ENCODE assay signal across 8 cellular contexts in the genomic region with DNA sequence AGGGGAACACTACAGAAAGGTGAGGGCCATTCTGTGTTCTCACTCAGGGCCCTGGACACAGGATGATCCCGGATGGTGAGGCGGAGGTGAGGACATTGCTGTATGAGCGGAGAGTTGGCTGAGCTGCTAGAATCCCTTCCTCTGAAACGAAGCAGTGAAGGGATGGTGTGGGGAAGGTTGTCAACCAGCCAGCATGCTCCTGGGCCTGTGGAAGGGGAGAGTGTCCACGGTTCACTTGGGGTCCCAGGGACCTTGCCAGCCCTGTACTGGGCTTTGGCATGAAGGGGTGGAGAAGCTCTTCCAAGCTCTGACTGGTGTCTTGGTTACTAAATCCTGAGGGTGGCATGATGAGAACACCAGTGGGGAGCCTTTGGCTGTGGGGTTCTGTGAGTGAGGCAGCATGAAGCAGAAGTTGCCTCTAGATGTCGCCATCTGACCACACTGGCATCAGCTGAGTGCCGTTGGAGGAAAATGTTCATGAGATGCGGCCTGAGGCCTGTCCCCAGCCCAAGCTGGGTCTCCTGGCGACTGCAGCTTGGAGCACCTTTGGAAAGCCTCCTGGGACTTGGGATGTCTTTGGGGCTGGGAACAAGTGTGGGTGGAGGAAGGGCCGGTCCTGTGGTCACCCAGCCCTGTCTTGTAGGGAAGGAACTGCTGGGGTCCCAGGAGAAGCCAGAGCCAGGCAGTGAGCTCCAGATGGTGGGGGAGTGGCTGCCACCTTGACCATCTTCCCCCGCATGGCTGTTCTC. TPM values are rescaled to one million over a fixed set of nuclear protein-coding genes. Genes with fewer than 3 reads are reported as not detected.
DNase-seq lines count a peak whose midpoint lies in the region; ATAC-seq, FAIRE-seq and TF ChIP-seq lines count a peak whose summit lies in the region.

No MANE protein-coding gene starts in this region.

- H4K20me1 ChIP-seq in osteoblast (ENCODE audit: insufficient read depth, low read length): peaks cover 4% of the 10 kb centered on the region

- no peaks in the 10 kb centered on the region for H3K27me3 ChIP-seq in osteoblast (ENCODE audit: insufficient read depth, low read length)

- DNase-seq in NCI-H345 (lab: John Stamatoyannopoulos, UW) (peak; percentile 7), NCI-H345 treated with DMSO at 0.1 percent for 48 hours (lab: John Stamatoyannopoulos, UW; ENCODE audit: unreplicated experiment) (no peak), HT1080 (ENCODE audit: low read depth) (peak; percentile 70), RCC 7860 (ENCODE audit: low spot score) (peak; percentile 54), fibroblast of the conjunctiva (ENCODE audit: low read depth) (peak; percentile 62), osteoblast (ENCODE audit: insufficient read length, low spot score, missing footprints) (peak; percentile 89)
- DNase-seq in activated effector memory CD4-positive, alpha-beta T cell treated with Interleukin-2 at 50 U/mL for 16 hours: peak; percentile 27

- no peak overlapping the region for H3K4me2 ChIP-seq in osteoblast (ENCODE audit: insufficient read depth, low read length)

- H3K36me3 ChIP-seq in osteoblast (ENCODE audit: insufficient read depth, low read length): peaks cover 4% of the 10 kb centered on the region

- no peaks in the 10 kb centered on the region for H3K79me2 ChIP-seq in osteoblast (ENCODE audit: insufficient read depth, low read length)

- no peak overlapping the region for H2AFZ ChIP-seq in osteoblast (ENCODE audit: low read length)

- H3K27ac ChIP-seq in osteoblast (ENCODE audit: low read depth, low read length): no peak overlapping the region

- TF ChIP-seq CTCF in osteoblast (IDR thresholded peaks at IDR 0.05; ENCODE audit: extremely low read depth, low read depth, low read length): peak; percentile 94

- H3K9me3 ChIP-seq in osteoblast (ENCODE audit: low read depth, low read length): no peaks in the 10 kb centered on the region

- no peak for FAIRE-seq in RCC 7860 (lab: Jason Lieb, UNC)

- TF ChIP-seq POLR2A in GM18505 (IDR thresholded peaks at IDR 0.05; ENCODE audit: borderline replicate concordance, extremely low read depth, insufficient read depth, insufficient read length): no peak

- no peak overlapping the region for H3K4me3 ChIP-seq in osteoblast (ENCODE audit: insufficient read depth, low read length)

- peaks cover 20% of the 10 kb centered on the region for H3K4me1 ChIP-seq in osteoblast (ENCODE audit: insufficient read depth, low read length)

- ATAC-seq in GM18505 (IDR thresholded peaks at IDR 0.05; ENCODE audit: unreplicated experiment): no peak

RNA-seq across cellular contexts. Expression of a gene that starts 14.8 kb away (rescaled TPM):
- 10.6 and 12.1 TPM in 2 replicates for total RNA-seq in HT1080 (2014; rRNA removed; shearing (Covaris generic))
- 7.7 and 8.7 TPM in 2 replicates for polyA plus RNA-seq in HT1080 (2015; cell fraction: cytosol; rRNA removed)
- polyA plus RNA-seq in HT1080 (2015; cell fraction: nucleus; rRNA removed): 15.0 and 18.2 TPM in 2 replicates
- total RNA-seq in osteoblast: 11.5 and 13.8 TPM in 2 replicates

RNA-seq across cellular contexts. Expression of a gene that starts 23.6 kb away (rescaled TPM):
- not detected in 2 replicates for total RNA-seq in HT1080 (2014; rRNA removed; shearing (Covaris generic))
- not detected in 2 replicates for polyA plus RNA-seq in HT1080 (2015; cell fraction: cytosol; rRNA removed)
- not detected in 2 replicates for polyA plus RNA-seq in HT1080 (2015; cell fraction: nucleus; rRNA removed)
- total RNA-seq in osteoblast: not detected in 2 replicates

RNA-seq across cellular contexts. Expression of a gene that starts 30.2 kb away (rescaled TPM):
- 0.13 TPM in 1 of 2 replicates, not detected in the other for total RNA-seq in HT1080 (2014; rRNA removed; shearing (Covaris generic))
- 0.56 and 0.71 TPM in 2 replicates for polyA plus RNA-seq in HT1080 (2015; cell fraction: cytosol; rRNA removed)
- 1.2 and 1.3 TPM in 2 replicates for polyA plus RNA-seq in HT1080 (2015; cell fraction: nucleus; rRNA removed)
- total RNA-seq in osteoblast: 3.2 and 4.3 TPM in 2 replicates

RNA-seq across cellular contexts. Expression of a gene that starts 39.1 kb away (rescaled TPM):
- total RNA-seq in HT1080 (2014; rRNA removed; shearing (Covaris generic)): 230 and 244 TPM in 2 replicates
- polyA plus RNA-seq in HT1080 (2015; cell fraction: cytosol; rRNA removed): 159 and 202 TPM in 2 replicates
- 63.4 and 70.7 TPM in 2 replicates for polyA plus RNA-seq in HT1080 (2015; cell fraction: nucleus; rRNA removed)
- 90.8 and 97.4 TPM in 2 replicates for total RNA-seq in osteoblast

RNA-seq across cellular contexts. Expression of a gene that starts 40.2 kb away (rescaled TPM):
- total RNA-seq in HT1080 (2014; rRNA removed; shearing (Covaris generic)): 19.3 and 24.0 TPM in 2 replicates
- polyA plus RNA-seq in HT1080 (2015; cell fraction: cytosol; rRNA removed): 24.5 and 26.0 TPM in 2 replicates
- polyA plus RNA-seq in HT1080 (2015; cell fraction: nucleus; rRNA removed): 28.3 and 30.0 TPM in 2 replicates
- total RNA-seq in osteoblast: 38.6 and 42.3 TPM in 2 replicates
